In genomic region chr2:108786354-108787208, GRCh38 we compare ENCODE assay signal across 1 cellular context.
A peak's percentile ranks its signal among the peaks of the same experiment; 100 is the strongest.
TF ChIP-seq lines count a peak whose summit lies in the region.

TSS of gene CCDC138 (plus strand) at chr2:108786771. CDS start at chr2:108786823, 52 bp downstream.

TF ChIP-seq in WTC11, 78 proteins besides CTCF, POLR2A, EP300 and RAD21 (continued from another document):
- TF ChIP-seq, protein P1, sequence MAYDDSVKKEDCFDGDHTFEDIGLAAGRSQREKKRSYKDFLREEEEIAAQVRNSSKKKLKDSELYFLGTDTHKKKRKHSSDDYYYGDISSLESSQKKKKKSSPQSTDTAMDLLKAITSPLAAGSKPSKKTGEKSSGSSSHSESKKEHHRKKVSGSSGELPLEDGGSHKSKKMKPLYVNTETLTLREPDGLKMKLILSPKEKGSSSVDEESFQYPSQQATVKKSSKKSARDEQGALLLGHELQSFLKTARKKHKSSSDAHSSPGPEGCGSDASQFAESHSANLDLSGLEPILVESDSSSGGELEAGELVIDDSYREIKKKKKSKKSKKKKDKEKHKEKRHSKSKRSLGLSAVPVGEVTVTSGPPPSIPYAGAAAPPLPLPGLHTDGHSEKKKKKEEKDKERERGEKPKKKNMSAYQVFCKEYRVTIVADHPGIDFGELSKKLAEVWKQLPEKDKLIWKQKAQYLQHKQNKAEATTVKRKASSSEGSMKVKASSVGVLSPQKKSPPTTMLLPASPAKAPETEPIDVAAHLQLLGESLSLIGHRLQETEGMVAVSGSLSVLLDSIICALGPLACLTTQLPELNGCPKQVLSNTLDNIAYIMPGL (CRISPR knock-in tag; IDR thresholded peaks at IDR 0.05): peak; percentile 91
- TF ChIP-seq GABPB1 (CRISPR knock-in tag; IDR thresholded peaks at IDR 0.05) (peak; percentile 61; the same call in 1 of the 2 replicates), CREB1 (CRISPR knock-in tag; IDR thresholded peaks at IDR 0.05) (0 out of 2 replicates have a peak, but pooled peaks have one; percentile 25), SP1 (CRISPR knock-in tag; conservative IDR thresholded peaks at IDR 0.05) (peak; percentile 76), CBFB (CRISPR knock-in tag; IDR thresholded peaks at IDR 0.05; ENCODE audit: low read depth) (0 out of 2 replicates have a peak, but pooled peaks have one; percentile 68), GRHL2 (CRISPR knock-in tag; IDR thresholded peaks at IDR 0.05; ENCODE audit: insufficient replicate concordance, severe bottlenecking) (no peak), NFE2L1 (CRISPR knock-in tag; IDR thresholded peaks at IDR 0.05) (no peak; the same call in 1 of the 2 replicates), FOXK1 (CRISPR knock-in tag; IDR thresholded peaks at IDR 0.05) (0 out of 2 replicates have a peak, but pooled peaks have one; percentile 53), NR1H2 (CRISPR knock-in tag; IDR thresholded peaks at IDR 0.05) (no peak), NR3C1 (CRISPR knock-in tag; conservative IDR thresholded peaks at IDR 0.05; ENCODE audit: low read depth) (0 out of 2 replicates have a peak, but pooled peaks have one; percentile 36), CREM (CRISPR knock-in tag; IDR thresholded peaks at IDR 0.05) (peak; percentile 89), NFATC4 (CRISPR knock-in tag; IDR thresholded peaks at IDR 0.05) (0 out of 2 replicates have a peak, but pooled peaks have one; percentile 80), ZNF281 (CRISPR knock-in tag; IDR thresholded peaks at IDR 0.05) (peak; percentile 38; the same call in 1 of the 2 replicates), FOXP1 (CRISPR knock-in tag; IDR thresholded peaks at IDR 0.05; ENCODE audit: borderline replicate concordance) (peak; percentile 73; the same call in 1 of the 2 replicates), MAX (CRISPR knock-in tag; IDR thresholded peaks at IDR 0.05) (peak; percentile 87), TP53 (CRISPR knock-in tag; IDR thresholded peaks at IDR 0.05) (0 out of 2 replicates have a peak, but pooled peaks have one; percentile 63), HMGA2 (CRISPR knock-in tag; IDR thresholded peaks at IDR 0.05) (no peak), E2F5 (CRISPR knock-in tag; IDR thresholded peaks at IDR 0.05) (peak; percentile 87), MLX (CRISPR knock-in tag; IDR thresholded peaks at IDR 0.05) (no peak), ZNF138 (CRISPR knock-in tag; conservative IDR thresholded peaks at IDR 0.05) (peak; percentile 71; the same call in 1 of the 2 replicates), ZNF425 (CRISPR knock-in tag; conservative IDR thresholded peaks at IDR 0.05) (no peak)
- TF ChIP-seq, protein P2, sequence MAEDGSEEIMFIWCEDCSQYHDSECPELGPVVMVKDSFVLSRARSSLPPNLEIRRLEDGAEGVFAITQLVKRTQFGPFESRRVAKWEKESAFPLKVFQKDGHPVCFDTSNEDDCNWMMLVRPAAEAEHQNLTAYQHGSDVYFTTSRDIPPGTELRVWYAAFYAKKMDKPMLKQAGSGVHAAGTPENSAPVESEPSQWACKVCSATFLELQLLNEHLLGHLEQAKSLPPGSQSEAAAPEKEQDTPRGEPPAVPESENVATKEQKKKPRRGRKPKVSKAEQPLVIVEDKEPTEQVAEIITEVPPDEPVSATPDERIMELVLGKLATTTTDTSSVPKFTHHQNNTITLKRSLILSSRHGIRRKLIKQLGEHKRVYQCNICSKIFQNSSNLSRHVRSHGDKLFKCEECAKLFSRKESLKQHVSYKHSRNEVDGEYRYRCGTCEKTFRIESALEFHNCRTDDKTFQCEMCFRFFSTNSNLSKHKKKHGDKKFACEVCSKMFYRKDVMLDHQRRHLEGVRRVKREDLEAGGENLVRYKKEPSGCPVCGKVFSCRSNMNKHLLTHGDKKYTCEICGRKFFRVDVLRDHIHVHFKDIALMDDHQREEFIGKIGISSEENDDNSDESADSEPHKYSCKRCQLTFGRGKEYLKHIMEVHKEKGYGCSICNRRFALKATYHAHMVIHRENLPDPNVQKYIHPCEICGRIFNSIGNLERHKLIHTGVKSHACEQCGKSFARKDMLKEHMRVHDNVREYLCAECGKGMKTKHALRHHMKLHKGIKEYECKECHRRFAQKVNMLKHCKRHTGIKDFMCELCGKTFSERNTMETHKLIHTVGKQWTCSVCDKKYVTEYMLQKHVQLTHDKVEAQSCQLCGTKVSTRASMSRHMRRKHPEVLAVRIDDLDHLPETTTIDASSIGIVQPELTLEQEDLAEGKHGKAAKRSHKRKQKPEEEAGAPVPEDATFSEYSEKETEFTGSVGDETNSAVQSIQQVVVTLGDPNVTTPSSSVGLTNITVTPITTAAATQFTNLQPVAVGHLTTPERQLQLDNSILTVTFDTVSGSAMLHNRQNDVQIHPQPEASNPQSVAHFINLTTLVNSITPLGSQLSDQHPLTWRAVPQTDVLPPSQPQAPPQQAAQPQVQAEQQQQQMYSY (CRISPR knock-in tag; IDR thresholded peaks at IDR 0.05): peak; percentile 51; the same call in 1 of the 2 replicates
- TF ChIP-seq, protein P3, sequence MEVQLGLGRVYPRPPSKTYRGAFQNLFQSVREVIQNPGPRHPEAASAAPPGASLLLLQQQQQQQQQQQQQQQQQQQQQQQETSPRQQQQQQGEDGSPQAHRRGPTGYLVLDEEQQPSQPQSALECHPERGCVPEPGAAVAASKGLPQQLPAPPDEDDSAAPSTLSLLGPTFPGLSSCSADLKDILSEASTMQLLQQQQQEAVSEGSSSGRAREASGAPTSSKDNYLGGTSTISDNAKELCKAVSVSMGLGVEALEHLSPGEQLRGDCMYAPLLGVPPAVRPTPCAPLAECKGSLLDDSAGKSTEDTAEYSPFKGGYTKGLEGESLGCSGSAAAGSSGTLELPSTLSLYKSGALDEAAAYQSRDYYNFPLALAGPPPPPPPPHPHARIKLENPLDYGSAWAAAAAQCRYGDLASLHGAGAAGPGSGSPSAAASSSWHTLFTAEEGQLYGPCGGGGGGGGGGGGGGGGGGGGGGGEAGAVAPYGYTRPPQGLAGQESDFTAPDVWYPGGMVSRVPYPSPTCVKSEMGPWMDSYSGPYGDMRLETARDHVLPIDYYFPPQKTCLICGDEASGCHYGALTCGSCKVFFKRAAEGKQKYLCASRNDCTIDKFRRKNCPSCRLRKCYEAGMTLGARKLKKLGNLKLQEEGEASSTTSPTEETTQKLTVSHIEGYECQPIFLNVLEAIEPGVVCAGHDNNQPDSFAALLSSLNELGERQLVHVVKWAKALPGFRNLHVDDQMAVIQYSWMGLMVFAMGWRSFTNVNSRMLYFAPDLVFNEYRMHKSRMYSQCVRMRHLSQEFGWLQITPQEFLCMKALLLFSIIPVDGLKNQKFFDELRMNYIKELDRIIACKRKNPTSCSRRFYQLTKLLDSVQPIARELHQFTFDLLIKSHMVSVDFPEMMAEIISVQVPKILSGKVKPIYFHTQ (CRISPR knock-in tag; IDR thresholded peaks at IDR 0.05): 0 out of 2 replicates have a peak, but pooled peaks have one; percentile 66
TF ChIP-seq in WTC11: peak in this region for 28.
